Comparison of ENCODE assay signal across 1 cellular context in genomic region chr1:203006948-203007871, GRCh38.
TF ChIP-seq lines count a peak whose summit lies in the region.

A gene with protein sequence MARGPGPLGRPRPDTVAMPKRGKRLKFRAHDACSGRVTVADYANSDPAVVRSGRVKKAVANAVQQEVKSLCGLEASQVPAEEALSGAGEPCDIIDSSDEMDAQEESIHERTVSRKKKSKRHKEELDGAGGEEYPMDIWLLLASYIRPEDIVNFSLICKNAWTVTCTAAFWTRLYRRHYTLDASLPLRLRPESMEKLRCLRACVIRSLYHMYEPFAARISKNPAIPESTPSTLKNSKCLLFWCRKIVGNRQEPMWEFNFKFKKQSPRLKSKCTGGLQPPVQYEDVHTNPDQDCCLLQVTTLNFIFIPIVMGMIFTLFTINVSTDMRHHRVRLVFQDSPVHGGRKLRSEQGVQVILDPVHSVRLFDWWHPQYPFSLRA (plus strand): TSS chr1:203007374. CDS start chr1:203007466, 92 bp downstream.

TF ChIP-seq in HEK293, 187 proteins besides CTCF, POLR2A, EP300 and RAD21 (continued from another document and continues in another):
- no peak for TF ChIP-seq PRDM4 (tag by site-specific recombination; IDR thresholded peaks at IDR 0.05)
- TF ChIP-seq, protein P1, sequence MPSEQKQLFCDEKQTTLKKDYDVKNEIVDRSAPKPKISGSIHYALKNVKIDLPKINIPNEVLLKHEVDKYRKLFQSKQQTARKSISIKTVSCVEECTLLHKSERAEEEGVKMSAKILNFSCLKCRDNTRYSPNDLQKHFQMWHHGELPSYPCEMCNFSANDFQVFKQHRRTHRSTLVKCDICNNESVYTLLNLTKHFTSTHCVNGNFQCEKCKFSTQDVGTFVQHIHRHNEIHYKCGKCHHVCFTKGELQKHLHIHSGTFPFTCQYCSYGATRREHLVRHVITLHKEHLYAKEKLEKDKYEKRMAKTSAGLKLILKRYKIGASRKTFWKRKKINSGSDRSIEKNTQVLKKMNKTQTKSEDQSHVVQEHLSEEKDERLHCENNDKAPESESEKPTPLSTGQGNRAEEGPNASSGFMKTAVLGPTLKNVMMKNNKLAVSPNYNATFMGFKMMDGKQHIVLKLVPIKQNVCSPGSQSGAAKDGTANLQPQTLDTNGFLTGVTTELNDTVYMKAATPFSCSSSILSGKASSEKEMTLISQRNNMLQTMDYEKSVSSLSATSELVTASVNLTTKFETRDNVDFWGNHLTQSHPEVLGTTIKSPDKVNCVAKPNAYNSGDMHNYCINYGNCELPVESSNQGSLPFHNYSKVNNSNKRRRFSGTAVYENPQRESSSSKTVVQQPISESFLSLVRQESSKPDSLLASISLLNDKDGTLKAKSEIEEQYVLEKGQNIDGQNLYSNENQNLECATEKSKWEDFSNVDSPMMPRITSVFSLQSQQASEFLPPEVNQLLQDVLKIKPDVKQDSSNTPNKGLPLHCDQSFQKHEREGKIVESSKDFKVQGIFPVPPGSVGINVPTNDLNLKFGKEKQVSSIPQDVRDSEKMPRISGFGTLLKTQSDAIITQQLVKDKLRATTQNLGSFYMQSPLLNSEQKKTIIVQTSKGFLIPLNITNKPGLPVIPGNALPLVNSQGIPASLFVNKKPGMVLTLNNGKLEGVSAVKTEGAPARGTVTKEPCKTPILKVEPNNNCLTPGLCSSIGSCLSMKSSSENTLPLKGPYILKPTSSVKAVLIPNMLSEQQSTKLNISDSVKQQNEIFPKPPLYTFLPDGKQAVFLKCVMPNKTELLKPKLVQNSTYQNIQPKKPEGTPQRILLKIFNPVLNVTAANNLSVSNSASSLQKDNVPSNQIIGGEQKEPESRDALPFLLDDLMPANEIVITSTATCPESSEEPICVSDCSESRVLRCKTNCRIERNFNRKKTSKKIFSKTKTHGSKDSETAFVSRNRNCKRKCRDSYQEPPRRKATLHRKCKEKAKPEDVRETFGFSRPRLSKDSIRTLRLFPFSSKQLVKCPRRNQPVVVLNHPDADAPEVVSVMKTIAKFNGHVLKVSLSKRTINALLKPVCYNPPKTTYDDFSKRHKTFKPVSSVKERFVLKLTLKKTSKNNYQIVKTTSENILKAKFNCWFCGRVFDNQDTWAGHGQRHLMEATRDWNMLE (tag by site-specific recombination; conservative IDR thresholded peaks at IDR 0.05; ENCODE audit: low read depth) = 0 out of 2 replicates have a peak, but pooled peaks have one; percentile 10
- no peak for TF ChIP-seq ZBTB7A (tag by site-specific recombination; IDR thresholded peaks at IDR 0.05; ENCODE audit: low read depth)
- TF ChIP-seq ZEB2 (tag by site-specific recombination; IDR thresholded peaks at IDR 0.05) = peak; percentile 62
- peak; percentile 62; the same call in 1 of the 2 replicates for TF ChIP-seq YY2 (tag by site-specific recombination; IDR thresholded peaks at IDR 0.05)
- TF ChIP-seq ZNF701 (tag by site-specific recombination; IDR thresholded peaks at IDR 0.05) = no peak
- TF ChIP-seq ZNF645 (tag by site-specific recombination; IDR thresholded peaks at IDR 0.05) = no peak
- TF ChIP-seq RBAK (tag by site-specific recombination; IDR thresholded peaks at IDR 0.05) = no peak
- peak; percentile 74 for TF ChIP-seq SP3 (tag by site-specific recombination; IDR thresholded peaks at IDR 0.05)
- TF ChIP-seq ZNF792 (tag by site-specific recombination; IDR thresholded peaks at IDR 0.05) = no peak
- no peak for TF ChIP-seq HOXD13 (CRISPR knock-in tag; IDR thresholded peaks at IDR 0.05; ENCODE audit: borderline replicate concordance)
- TF ChIP-seq ZNF837 (tag by site-specific recombination; IDR thresholded peaks at IDR 0.05) = no peak
- peak; percentile 71; the same call in 1 of the 2 replicates for TF ChIP-seq ZNF501 (tag by site-specific recombination; IDR thresholded peaks at IDR 0.05)
- no peak for TF ChIP-seq ZNF133 (tag by site-specific recombination; IDR thresholded peaks at IDR 0.05)
- TF ChIP-seq ZNF157 (tag by site-specific recombination; IDR thresholded peaks at IDR 0.05) = no peak
- TF ChIP-seq ZNF341 (tag by site-specific recombination; IDR thresholded peaks at IDR 0.05; ENCODE audit: low read depth) = no peak
- no peak for TF ChIP-seq ZNF354C (tag by site-specific recombination; IDR thresholded peaks at IDR 0.05; ENCODE audit: borderline replicate concordance, low read depth)
- 0 out of 2 replicates have a peak, but pooled peaks have one; percentile 12 for TF ChIP-seq WT1 (tag by site-specific recombination; IDR thresholded peaks at IDR 0.05)
- TF ChIP-seq, protein P2, sequence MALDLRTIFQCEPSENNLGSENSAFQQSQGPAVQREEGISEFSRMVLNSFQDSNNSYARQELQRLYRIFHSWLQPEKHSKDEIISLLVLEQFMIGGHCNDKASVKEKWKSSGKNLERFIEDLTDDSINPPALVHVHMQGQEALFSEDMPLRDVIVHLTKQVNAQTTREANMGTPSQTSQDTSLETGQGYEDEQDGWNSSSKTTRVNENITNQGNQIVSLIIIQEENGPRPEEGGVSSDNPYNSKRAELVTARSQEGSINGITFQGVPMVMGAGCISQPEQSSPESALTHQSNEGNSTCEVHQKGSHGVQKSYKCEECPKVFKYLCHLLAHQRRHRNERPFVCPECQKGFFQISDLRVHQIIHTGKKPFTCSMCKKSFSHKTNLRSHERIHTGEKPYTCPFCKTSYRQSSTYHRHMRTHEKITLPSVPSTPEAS (tag by site-specific recombination; IDR thresholded peaks at IDR 0.05) = no peak
- TF ChIP-seq ZBTB20 (tag by site-specific recombination; IDR thresholded peaks at IDR 0.05) = peak; percentile 83; the same call in 1 of the 2 replicates
- no peak for TF ChIP-seq ZNF549 (tag by site-specific recombination; IDR thresholded peaks at IDR 0.05)
- no peak for TF ChIP-seq ZNF350 (tag by site-specific recombination; IDR thresholded peaks at IDR 0.05)
- TF ChIP-seq ZNF629 (tag by site-specific recombination; IDR thresholded peaks at IDR 0.05) = peak; percentile 94
- TF ChIP-seq ZNF132 (tag by site-specific recombination; IDR thresholded peaks at IDR 0.05; ENCODE audit: borderline replicate concordance) = no peak
- no peak for TF ChIP-seq ZNF184 (tag by site-specific recombination; IDR thresholded peaks at IDR 0.05)
- TF ChIP-seq ZNF677 (tag by site-specific recombination; IDR thresholded peaks at IDR 0.05) = no peak
- no peak for TF ChIP-seq ZNF621 (tag by site-specific recombination; IDR thresholded peaks at IDR 0.05)
- TF ChIP-seq MYNN (tag by site-specific recombination; IDR thresholded peaks at IDR 0.05; ENCODE audit: borderline replicate concordance) = 0 out of 2 replicates have a peak, but pooled peaks have one; percentile 6
- no peak for TF ChIP-seq ZNF521 (tag by site-specific recombination; IDR thresholded peaks at IDR 0.05)
- no peak for TF ChIP-seq ZNF626 (tag by site-specific recombination; IDR thresholded peaks at IDR 0.05)
- no peak for TF ChIP-seq ZFP3 (tag by site-specific recombination; IDR thresholded peaks at IDR 0.05; ENCODE audit: low read depth)
- TF ChIP-seq ZNF791 (tag by site-specific recombination; IDR thresholded peaks at IDR 0.05) = no peak
- no peak for TF ChIP-seq KLF7 (tag by site-specific recombination; IDR thresholded peaks at IDR 0.05; ENCODE audit: borderline replicate concordance)
- TF ChIP-seq, protein P3, sequence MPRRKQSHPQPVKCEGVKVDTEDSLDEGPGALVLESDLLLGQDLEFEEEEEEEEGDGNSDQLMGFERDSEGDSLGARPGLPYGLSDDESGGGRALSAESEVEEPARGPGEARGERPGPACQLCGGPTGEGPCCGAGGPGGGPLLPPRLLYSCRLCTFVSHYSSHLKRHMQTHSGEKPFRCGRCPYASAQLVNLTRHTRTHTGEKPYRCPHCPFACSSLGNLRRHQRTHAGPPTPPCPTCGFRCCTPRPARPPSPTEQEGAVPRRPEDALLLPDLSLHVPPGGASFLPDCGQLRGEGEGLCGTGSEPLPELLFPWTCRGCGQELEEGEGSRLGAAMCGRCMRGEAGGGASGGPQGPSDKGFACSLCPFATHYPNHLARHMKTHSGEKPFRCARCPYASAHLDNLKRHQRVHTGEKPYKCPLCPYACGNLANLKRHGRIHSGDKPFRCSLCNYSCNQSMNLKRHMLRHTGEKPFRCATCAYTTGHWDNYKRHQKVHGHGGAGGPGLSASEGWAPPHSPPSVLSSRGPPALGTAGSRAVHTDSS (tag by site-specific recombination; IDR thresholded peaks at IDR 0.05) = no peak; the same call in 1 of the 2 replicates
- TF ChIP-seq ZNF214 (tag by site-specific recombination; IDR thresholded peaks at IDR 0.05; ENCODE audit: borderline replicate concordance) = no peak
- TF ChIP-seq PATZ1 (tag by site-specific recombination; IDR thresholded peaks at IDR 0.05) = peak; percentile 93
- 0 out of 2 replicates have a peak, but pooled peaks have one; percentile 49 for TF ChIP-seq PRDM2 (tag by site-specific recombination; IDR thresholded peaks at IDR 0.05; ENCODE audit: borderline replicate concordance)
- TF ChIP-seq ZNF473 (tag by site-specific recombination; IDR thresholded peaks at IDR 0.05) = no peak
- TF ChIP-seq ZBTB17 (tag by site-specific recombination; IDR thresholded peaks at IDR 0.05) = peak; percentile 4; the same call in 1 of the 2 replicates
- peak; percentile 68; the same call in 1 of the 2 replicates for TF ChIP-seq ZNF394 (tag by site-specific recombination; IDR thresholded peaks at IDR 0.05; ENCODE audit: borderline replicate concordance)
- no peak for TF ChIP-seq ZNF391 (tag by site-specific recombination; IDR thresholded peaks at IDR 0.05; ENCODE audit: borderline replicate concordance, low read depth)
- no peak for TF ChIP-seq ZNF175 (tag by site-specific recombination; IDR thresholded peaks at IDR 0.05)
